ENCODE assay signal across 17 cellular contexts in genomic region chr12:12297201-12297830, GRCh38. TPM values are rescaled to one million over a fixed set of nuclear protein-coding genes. Genes with fewer than 3 reads are reported as not detected.
DNase-seq lines count a peak whose midpoint lies in the region; ATAC-seq and TF ChIP-seq lines count a peak whose summit lies in the region.
"Had no signal": no experiment of that assay in that cellular context is flagged by ENCODE, and none has a peak within 500 bp of the region (broad histone marks: within the 10 kb centered on the region; RNA-seq: fewer than 3 reads in every experiment).

No MANE protein-coding gene starts in this region.

- no peak overlapping the region for H3K23ac ChIP-seq in mesendoderm (ENCODE audit: low read length)

- no peak overlapping the region for H2BK15ac ChIP-seq in mesendoderm (replicated peaks; ENCODE audit: low read depth)

- no peaks in the 10 kb centered on the region for H3K79me1 ChIP-seq in mesendoderm (ENCODE audit: low read length)

- peaks cover 7% of the 10 kb centered on the region for H3K4me1 ChIP-seq in mesendoderm (ENCODE audit: control insufficient read depth, low read depth, low read length)
- H3K4me1 ChIP-seq in parathyroid adenoma, result peaks cover 7% of the 10 kb centered on the region

- H3K36me3 Mint-ChIP-seq in T-helper 17 cell (ENCODE audit: low read depth), result no peaks in the 10 kb centered on the region
- no peaks in the 10 kb centered on the region for H3K36me3 Mint-ChIP-seq in activated CD4-positive, alpha-beta T cell treated with anti-CD3 and anti-CD28 coated beads, Interleukin-2, amount 10 ng/mL, durations not matched to agents 7 days and 5 days (ENCODE audit: low read depth)

- H3K9me3 ChIP-seq in T-helper 17 cell (ENCODE audit: control insufficient read depth, low read length, poor library complexity, severe bottlenecking) (no peaks in the 10 kb centered on the region), parathyroid adenoma (ENCODE audit: control insufficient read depth, low read length) (no peaks in the 10 kb centered on the region)
- H3K9me3 ChIP-seq: Caco-2 had no signal

- no peak overlapping the region for H2AK5ac ChIP-seq in mesendoderm (ENCODE audit: low read length)

- H3K4me3 Mint-ChIP-seq in T-helper 17 cell, result no peak overlapping the region
- H3K4me3 Mint-ChIP-seq in activated CD4-positive, alpha-beta T cell treated with anti-CD3 and anti-CD28 coated beads, Interleukin-2, amount 10 ng/mL, durations not matched to agents 7 days and 5 days, result no peak overlapping the region
- H3K4me3 Mint-ChIP-seq: CD4-positive, alpha-beta T cell; HFFc6 had no signal

- H2BK120ac ChIP-seq in mesendoderm (ENCODE audit: low read depth, low read length), result no peak overlapping the region

- H3K9me3 Mint-ChIP-seq in activated CD4-positive, alpha-beta T cell treated with anti-CD3 and anti-CD28 coated beads, Interleukin-2, amount 10 ng/mL, durations not matched to agents 7 days and 5 days, result peaks cover 2% of the 10 kb centered on the region
- H3K9me3 Mint-ChIP-seq: CD4-positive, alpha-beta T cell; HFFc6 had no signal

- no CpG with 5 or more reads among the region's 8 CpGs for WGBS in mesendoderm (ENCODE audit: extremely low coverage, insufficient coverage, low lambda C conversion rate)

- CTCF ChIA-PET in activated CD4-positive, alpha-beta T cell treated with anti-CD3 and anti-CD28 coated beads, Interleukin-2, amount 10 ng/mL, durations not matched to agents 7 days and 5 days (lab: Charles Lee), result no interaction called here

- DNase-seq in T-helper 17 cell (no peak), mesendoderm (peak; percentile 60), inferior parietal cortex (ENCODE audit: extremely low spot score) (no peak)
- DNase-seq in activated CD4-positive, alpha-beta T cell treated with anti-CD3 and anti-CD28 coated beads, Interleukin-2, amount 10 ng/mL, durations not matched to agents 7 days and 5 days, result no peak
- DNase-seq: ACHN; AML-193; CD4-positive, alpha-beta T cell; GF-D8; GOT3; H7; HFFc6 had no signal

- peak overlapping the region; percentile 5 for H3K27ac Mint-ChIP-seq in T-helper 17 cell
- no peak overlapping the region for H3K27ac Mint-ChIP-seq in activated CD4-positive, alpha-beta T cell treated with anti-CD3 and anti-CD28 coated beads, Interleukin-2, amount 10 ng/mL, durations not matched to agents 7 days and 5 days
- H3K27ac Mint-ChIP-seq: CD4-positive, alpha-beta T cell; HFFc6 had no signal

- no peak overlapping the region for H3K27ac ChIP-seq in mesendoderm (ENCODE audit: low read depth, low read length)
- no peak overlapping the region for H3K27ac ChIP-seq in parathyroid adenoma
- H3K27ac ChIP-seq: C4-2B, HL-60 had no signal

- no peak overlapping the region for H3K4me3 ChIP-seq in mesendoderm (ENCODE audit: low read length)
- H3K4me3 ChIP-seq in parathyroid adenoma (ENCODE audit: low read depth, low read length), result no peak overlapping the region

- H2BK5ac ChIP-seq in mesendoderm (ENCODE audit: low read length), result no peak overlapping the region

- H3K9ac ChIP-seq in mesendoderm (ENCODE audit: low read length) (no peak overlapping the region), parathyroid adenoma (no peak overlapping the region)

- H3K79me2 ChIP-seq in mesendoderm (ENCODE audit: control insufficient read depth, insufficient read depth, low read length) (no peaks in the 10 kb centered on the region), parathyroid adenoma (no peaks in the 10 kb centered on the region)

- no peaks in the 10 kb centered on the region for H3K4me1 Mint-ChIP-seq in T-helper 17 cell
- no peaks in the 10 kb centered on the region for H3K4me1 Mint-ChIP-seq in activated CD4-positive, alpha-beta T cell treated with anti-CD3 and anti-CD28 coated beads, Interleukin-2, amount 10 ng/mL, durations not matched to agents 7 days and 5 days

- H3K27me3 ChIP-seq in mesendoderm (ENCODE audit: insufficient read depth, low read length, poor library complexity) (no peaks in the 10 kb centered on the region), parathyroid adenoma (ENCODE audit: control insufficient read depth, insufficient read depth, low read length) (no peaks in the 10 kb centered on the region)

- H3K56ac ChIP-seq in mesendoderm (ENCODE audit: low read length), result no peak overlapping the region

- TF ChIP-seq CTCF in parathyroid adenoma (IDR thresholded peaks at IDR 0.05), result no peak

- H4K8ac ChIP-seq in mesendoderm (ENCODE audit: low read depth, low read length), result no peak overlapping the region

- peak overlapping the region; percentile 74 for H2AFZ ChIP-seq in parathyroid adenoma

- H3K36me3 ChIP-seq in mesendoderm (ENCODE audit: control insufficient read depth, insufficient read depth, low read length) (no peaks in the 10 kb centered on the region), parathyroid adenoma (ENCODE audit: control insufficient read depth, insufficient read depth, low read length) (no peaks in the 10 kb centered on the region)

- H3K4me2 ChIP-seq in mesendoderm (ENCODE audit: low read length) (no peak overlapping the region), parathyroid adenoma (ENCODE audit: low read length) (no peak overlapping the region)

- H4K5ac ChIP-seq in mesendoderm (ENCODE audit: low read length), result no peak overlapping the region

- H3K18ac ChIP-seq in mesendoderm (ENCODE audit: low read length), result peak overlapping the region; percentile 63

- POLR2A ChIA-PET in activated CD4-positive, alpha-beta T cell treated with anti-CD3 and anti-CD28 coated beads, Interleukin-2, amount 10 ng/mL, durations not matched to agents 7 days and 5 days (lab: Charles Lee), result no interaction called here

- H3K27me3 Mint-ChIP-seq in T-helper 17 cell, result peaks cover 14% of the 10 kb centered on the region
- peaks cover 6% of the 10 kb centered on the region for H3K27me3 Mint-ChIP-seq in activated CD4-positive, alpha-beta T cell treated with anti-CD3 and anti-CD28 coated beads, Interleukin-2, amount 10 ng/mL, durations not matched to agents 7 days and 5 days
- H3K27me3 Mint-ChIP-seq: CD4-positive, alpha-beta T cell had no signal

- ATAC-seq in T-helper 17 cell (no peak), GM21786 (IDR thresholded peaks at IDR 0.05; ENCODE audit: unreplicated experiment) (no peak)
- ATAC-seq: HCT116 had no signal

- H3K4ac ChIP-seq in mesendoderm (ENCODE audit: low read depth, low read length), result no peak overlapping the region

RNA-seq across cellular contexts. Expression of gene LRP6, which starts 30.5 kb away (rescaled TPM):
- total RNA-seq in T-helper 17 cell, result 1 to 10 TPM; 1.8 to 2.0 TPM
- polyA plus RNA-seq in mesendoderm (2013, experiment 1 of 2), result 18.2 TPM
- 17.9 TPM for polyA plus RNA-seq in mesendoderm (2013, experiment 2 of 2)
- 1 to 10 TPM; 1.4 to 1.6 TPM for total RNA-seq in activated CD4-positive, alpha-beta T cell treated with anti-CD3 and anti-CD28 coated beads, Interleukin-2, amount 10 ng/mL, durations not matched to agents 7 days and 5 days

RNA-seq across cellular contexts. Expression of gene MANSC1, which starts 52.7 kb away (rescaled TPM):
- total RNA-seq in T-helper 17 cell, result under 1 TPM in 1 of 2 donors, not detected in 1; 0.12 TPM
- 3.1 TPM for polyA plus RNA-seq in mesendoderm (2013, experiment 1 of 2)
- 3.5 TPM for polyA plus RNA-seq in mesendoderm (2013, experiment 2 of 2)
- under 1 TPM; 0.25 to 0.27 TPM for total RNA-seq in activated CD4-positive, alpha-beta T cell treated with anti-CD3 and anti-CD28 coated beads, Interleukin-2, amount 10 ng/mL, durations not matched to agents 7 days and 5 days

RNA-seq across cellular contexts. Expression of gene BORCS5, which starts 59.6 kb away (rescaled TPM):
- total RNA-seq in T-helper 17 cell, result 10 to 100 TPM; 35.0 to 48.4 TPM
- 6.3 TPM for polyA plus RNA-seq in mesendoderm (2013, experiment 1 of 2)
- polyA plus RNA-seq in mesendoderm (2013, experiment 2 of 2), result 6.2 TPM
- total RNA-seq in activated CD4-positive, alpha-beta T cell treated with anti-CD3 and anti-CD28 coated beads, Interleukin-2, amount 10 ng/mL, durations not matched to agents 7 days and 5 days, result 10 to 100 TPM; 25.7 to 28.4 TPM
